24 cellular contexts compared by ENCODE assay signal in the genomic region with DNA sequence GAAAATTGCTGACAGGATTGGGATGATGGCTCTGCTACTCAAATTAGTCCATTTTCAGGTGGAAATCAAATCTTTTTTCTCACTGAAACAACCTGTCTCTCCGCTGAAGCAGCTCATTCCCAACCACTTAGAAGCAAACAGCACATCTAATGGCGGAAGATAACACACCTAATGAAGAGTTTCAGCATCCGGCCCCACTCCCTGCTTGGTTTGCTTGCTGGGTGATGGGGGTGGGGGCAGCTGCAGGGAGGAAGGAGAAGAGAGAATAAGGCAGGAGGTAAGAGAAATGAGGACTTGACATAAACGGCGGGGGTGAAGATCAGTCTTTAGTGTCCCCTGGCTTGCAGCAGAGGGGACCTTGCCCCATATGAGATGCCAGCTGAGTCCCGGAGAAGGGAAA. TPM values are rescaled to one million over a fixed set of nuclear protein-coding genes. Genes with fewer than 3 reads are reported as not detected.
DNase-seq lines count a peak whose midpoint lies in the region; ATAC-seq, FAIRE-seq and TF ChIP-seq lines count a peak whose summit lies in the region.
"Had no signal": no experiment of that assay in that cellular context is flagged by ENCODE, and none has a peak within 500 bp of the region (broad histone marks: within the 10 kb centered on the region; RNA-seq: fewer than 3 reads in every experiment).

No MANE protein-coding gene starts in this region.

- TF ChIP-seq CTCF in glutamatergic neuron (IDR thresholded peaks at IDR 0.05; ENCODE audit: partially characterized antibody, unreplicated experiment) (no peak), neural cell (IDR thresholded peaks at IDR 0.05; ENCODE audit: poor library complexity, severe bottlenecking) (no peak)

- peaks cover 37% of the 10 kb centered on the region for H3K27me3 ChIP-seq in neural cell (ENCODE audit: insufficient read depth, low read depth, low read length)

- H3K27ac ChIP-seq in neural cell (ENCODE audit: low read length) = peak overlapping the region; percentile 57
- H3K27ac ChIP-seq: 22Rv1; A549; BLaER1 treated with 17β-estradiol and CSF1 and Interleukin-3, amounts not matched to agents 10 nM and 100 nM; C4-2B had no signal

- no peak for ATAC-seq in GM18909 (IDR thresholded peaks at IDR 0.05; ENCODE audit: poor library complexity, unreplicated experiment)
- ATAC-seq: A549; CD8-positive, alpha-beta T cell had no signal

- no peaks in the 10 kb centered on the region for H3K79me2 ChIP-seq in neural cell (replicated peaks; ENCODE audit: insufficient read depth, low read length)

- peak; percentile 57 for FAIRE-seq in HTR-8/SVneo (lab: Jason Lieb, UNC)
- FAIRE-seq: A549, D721Med, G401.6, GM12891 had no signal

- no peak for TF ChIP-seq RAD21 in neural cell (conservative IDR thresholded peaks at IDR 0.05)

- H3K27me3 Mint-ChIP-seq in glutamatergic neuron (ENCODE audit: unreplicated experiment) = peaks cover 8% of the 10 kb centered on the region

- DNase-seq in HTR-8/SVneo (ENCODE audit: insufficient read length, low spot score) (no peak), NCI-H2227 treated with DMSO at 0.1 percent for 48 hours (lab: John Stamatoyannopoulos, UW) (peak; percentile 17), glutamatergic neuron (no peak), NCI-H1092 (lab: John Stamatoyannopoulos, UW) (no peak), NCI-H1694 (lab: John Stamatoyannopoulos, UW) (no peak)
- DNase-seq: AML-193; Caco-2; Calu3; CD4-positive, alpha-beta T cell; CD8-positive, alpha-beta T cell; DMS79 treated with DMSO at 0.1 percent for 48 hours; GF-D8 had no signal

- peak overlapping the region; percentile 27 for H3K9ac ChIP-seq in neural cell (ENCODE audit: low read length)
- H3K9ac ChIP-seq: BLaER1 treated with 17β-estradiol and CSF1 and Interleukin-3, amounts not matched to agents 10 nM and 100 nM had no signal

- H3K9me3 ChIP-seq in neural cell (ENCODE audit: low read length) = no peaks in the 10 kb centered on the region
- H3K9me3 ChIP-seq: A549; BLaER1 treated with 17β-estradiol and CSF1 and Interleukin-3, amounts not matched to agents 10 nM and 100 nM; Caco-2 had no signal

- no peaks in the 10 kb centered on the region for H3K9me3 Mint-ChIP-seq in glutamatergic neuron (ENCODE audit: unreplicated experiment)
- H3K9me3 Mint-ChIP-seq: CD8-positive, alpha-beta T cell had no signal

- H4K20me1 ChIP-seq in neural cell (ENCODE audit: insufficient read depth) = no peaks in the 10 kb centered on the region

- H3K36me3 ChIP-seq in neural cell (ENCODE audit: insufficient read depth, low read length) = no peaks in the 10 kb centered on the region
- H3K36me3 ChIP-seq: BLaER1 treated with 17β-estradiol and CSF1 and Interleukin-3, amounts not matched to agents 10 nM and 100 nM had no signal

- H3K27ac Mint-ChIP-seq in glutamatergic neuron (ENCODE audit: unreplicated experiment) = peak overlapping the region; percentile 66
- H3K27ac Mint-ChIP-seq: B cell; CD4-positive, alpha-beta T cell; CD8-positive, alpha-beta T cell had no signal

- H3K9me2 ChIP-seq in neural cell (ENCODE audit: insufficient read depth, low read length) = no peaks in the 10 kb centered on the region

- H3F3A ChIP-seq in neural cell (ENCODE audit: insufficient read depth, low read length, poor library complexity, severe bottlenecking) = no peaks in the 10 kb centered on the region

- peak overlapping the region; percentile 32 for H3K4me3 ChIP-seq in neural cell (ENCODE audit: low read length)
- H3K4me3 ChIP-seq: A549; BLaER1 treated with 17β-estradiol and CSF1 and Interleukin-3, amounts not matched to agents 10 nM and 100 nM had no signal

- H3K4me3 Mint-ChIP-seq in glutamatergic neuron (ENCODE audit: unreplicated experiment) = peak overlapping the region; percentile 27
- H3K4me3 Mint-ChIP-seq: B cell; CD4-positive, alpha-beta T cell; CD8-positive, alpha-beta T cell had no signal

- no peaks in the 10 kb centered on the region for H3K36me3 Mint-ChIP-seq in glutamatergic neuron (ENCODE audit: unreplicated experiment)
- H3K36me3 Mint-ChIP-seq: CD8-positive, alpha-beta T cell had no signal

- H3K4me2 ChIP-seq in neural cell (ENCODE audit: low read length) = peak overlapping the region; percentile 39
- H3K4me2 ChIP-seq: A549; BLaER1 treated with 17β-estradiol and CSF1 and Interleukin-3, amounts not matched to agents 10 nM and 100 nM had no signal

- peaks cover 15% of the 10 kb centered on the region for H3K4me1 Mint-ChIP-seq in glutamatergic neuron (ENCODE audit: low read depth, unreplicated experiment)

- peak; percentile 47 for TF ChIP-seq EP300 in neural cell (conservative IDR thresholded peaks at IDR 0.05; ENCODE audit: poor library complexity, severe bottlenecking)

- H2AFZ ChIP-seq in neural cell (ENCODE audit: low read depth, low read length) = no peak overlapping the region

TF ChIP-seq in neural cell, 6 proteins besides CTCF, POLR2A, EP300 and RAD21:
- peak; percentile 84 for TF ChIP-seq POLR2AphosphoS5 (IDR thresholded peaks at IDR 0.05)
- TF ChIP-seq SMC3 (conservative IDR thresholded peaks at IDR 0.05; ENCODE audit: poor library complexity) = no peak
TF ChIP-seq in neural cell: peak in this region for 1.

RNA-seq across cellular contexts. Expression of a gene that starts 4.0 kb away (rescaled TPM):
- 1.5 TPM for total RNA-seq in glutamatergic neuron (ENCODE audit: unreplicated experiment)
- 2.0 and 2.1 TPM in 2 replicates for polyA plus RNA-seq in neural cell
- polyA minus RNA-seq in neural cell = 2.7 and 2.8 TPM in 2 replicates
- total RNA-seq: A172; B cell; Calu3; CD4-positive, alpha-beta T cell; CD8-positive, alpha-beta T cell had no signal
- polyA plus RNA-seq: A549, BJ had no signal
